In genomic region chr9:95024097-95024671, GRCh38 we compare ENCODE assay signal across 8 cellular contexts.
A peak's percentile ranks its signal among the peaks of the same experiment; 100 is the strongest.
DNase-seq lines count a peak whose midpoint lies in the region; ATAC-seq and TF ChIP-seq lines count a peak whose summit lies in the region.

No MANE protein-coding gene starts in this region.

- peaks cover 87% of the 10 kb centered on the region for H3K4me1 Mint-ChIP-seq in osteocyte (ENCODE audit: unreplicated experiment)
- H3K4me1 Mint-ChIP-seq in naive thymus-derived CD8-positive, alpha-beta T cell: no peaks in the 10 kb centered on the region

- H3K4me3 Mint-ChIP-seq in osteocyte (ENCODE audit: unreplicated experiment): peak overlapping the region; percentile 38
- no peak overlapping the region for H3K4me3 Mint-ChIP-seq in naive thymus-derived CD8-positive, alpha-beta T cell

- DNase-seq in AG04450 (ENCODE audit: low read depth, low spot score) (no peak), SJSA1 (ENCODE audit: low read depth in 1 of 2, low spot score in 2 of 2) (no peak), heart left ventricle (peak in 4 of 5 donors; percentile 48 to 74 (median 56)), osteocyte (ENCODE audit: extremely low spot score, unreplicated experiment) (no peak), mucosa of gallbladder (ENCODE audit: low spot score) (no peak), COLO668 (lab: John Stamatoyannopoulos, UW; ENCODE audit: unreplicated experiment) (no peak)
- no peak for DNase-seq in naive thymus-derived CD8-positive, alpha-beta T cell
- DNase-seq in activated effector memory CD4-positive, alpha-beta T cell treated with anti-CD3 and anti-CD28 coated beads, Interleukin-2, amount 50 U/mL, for 16 hours: no peak

- no peaks in the 10 kb centered on the region for H3K27me3 Mint-ChIP-seq in osteocyte (ENCODE audit: unreplicated experiment)
- H3K27me3 Mint-ChIP-seq in naive thymus-derived CD8-positive, alpha-beta T cell: no peaks in the 10 kb centered on the region

- TF ChIP-seq POLR2A in heart left ventricle (IDR thresholded peaks at IDR 0.05): no peak

- no peaks in the 10 kb centered on the region for H3K9me3 Mint-ChIP-seq in osteocyte (ENCODE audit: unreplicated experiment)
- H3K9me3 Mint-ChIP-seq in naive thymus-derived CD8-positive, alpha-beta T cell: no peaks in the 10 kb centered on the region

- peaks cover 55% of the 10 kb centered on the region for H3K36me3 Mint-ChIP-seq in osteocyte (ENCODE audit: unreplicated experiment)
- H3K36me3 Mint-ChIP-seq in naive thymus-derived CD8-positive, alpha-beta T cell: peaks cover 3 to 23% (median 12%) of the 10 kb centered on the region in 3 donors

- POLR2A ChIA-PET in AG04450 (lab: Yijun Ruan, JAX): interaction anchor here (1.3 kb wide), 1 partner anchor 33 kb away, joined by 4 read pairs; no protein-coding TSS in a partner anchor
- POLR2A ChIA-PET in naive thymus-derived CD8-positive, alpha-beta T cell (lab: Charles Lee): no interaction called here

- H3K9me3 ChIP-seq in AG04450 (ENCODE audit: control insufficient read depth, insufficient read depth, low read length) (no peaks in the 10 kb centered on the region), SJSA1 (replicated peaks) (no peaks in the 10 kb centered on the region), heart left ventricle (no peaks in the 10 kb centered on the region)

- CTCF ChIA-PET in AG04450 (lab: Charles Lee): interaction anchor here (0.6 to 2.2 kb wide), 5 partner anchors 104 to 354 kb away, joined by 4 to 12 read pairs (median 5); no protein-coding TSS in a partner anchor

- intact Hi-C loops in heart left ventricle (cut with DNase I): loop anchor here in 1 of 10 donors (5.0 kb wide), 1 partner anchor 242 kb away; no protein-coding TSS in a partner anchor

- peaks cover 61% of the 10 kb centered on the region for H3K36me3 ChIP-seq in SJSA1
- H3K36me3 ChIP-seq in heart left ventricle: peaks cover 0 to 80% (median 35%) of the 10 kb centered on the region in 9 donors

- peaks cover 55% of the 10 kb centered on the region for H3K4me1 ChIP-seq in SJSA1 (replicated peaks)
- peaks cover 19 to 100% (median 94%) of the 10 kb centered on the region in 12 donors for H3K4me1 ChIP-seq in heart left ventricle

- peak; percentile 52 to 72 (median 54) for ATAC-seq in heart left ventricle
- ATAC-seq in naive thymus-derived CD8-positive, alpha-beta T cell: no peak

- 13 to 26% (median 19%) methylated on average over 12 of the region's 12 CpGs for WGBS in heart left ventricle, 4 donors

- TF ChIP-seq CTCF in AG04450 (IDR thresholded peaks at IDR 0.05; ENCODE audit: low read depth, low read length) (no peak), heart left ventricle (IDR thresholded peaks at IDR 0.05) (peak in 2 of 12 donors; percentile 22 to 34), osteocyte (IDR thresholded peaks at IDR 0.05) (peak; percentile 6)

- peak overlapping the region; percentile 12 for H3K27ac ChIP-seq in AG04450 (ENCODE audit: low read depth, low read length)
- H3K27ac ChIP-seq in SJSA1: peak overlapping the region; percentile 62
- H3K27ac ChIP-seq in heart left ventricle: peak overlapping the region; percentile 2 to 99 (median 78)

- peak overlapping the region; percentile 88 for H3K27ac Mint-ChIP-seq in osteocyte (ENCODE audit: unreplicated experiment)
- H3K27ac Mint-ChIP-seq in naive thymus-derived CD8-positive, alpha-beta T cell: no peak overlapping the region

- H3K27me3 ChIP-seq in AG04450 (ENCODE audit: control insufficient read depth, insufficient read depth, low read length) (no peaks in the 10 kb centered on the region), SJSA1 (replicated peaks) (no peaks in the 10 kb centered on the region), heart left ventricle (no peaks in the 10 kb centered on the region)

- H3K4me3 ChIP-seq in AG04450 (ENCODE audit: low read depth, low read length) (no peak overlapping the region), SJSA1 (no peak overlapping the region), heart left ventricle (peak overlapping the region in 5 of 12 donors; percentile 0 to 34 (median 11))

Comparison
In these comparisons a context has a peak if more than half of its experiments do, and no peak if none do; other contexts are left out.
1. DNase-seq: peak in heart left ventricle (4 of 5); none in AG04450 (single experiment), SJSA1 (0 of 2), osteocyte (single experiment), mucosa of gallbladder (single experiment), COLO668 (single experiment), naive thymus-derived CD8-positive, alpha-beta T cell (0 of 10) and activated effector memory CD4-positive, alpha-beta T cell treated with anti-CD3 and anti-CD28 coated beads, Interleukin-2, amount 50 U/mL, for 16 hours (single experiment).
2. H3K27ac ChIP-seq: peak in every context shown above with its lines; median percentile 78 in heart left ventricle; 62 in SJSA1; 12 in AG04450.
3. ATAC-seq: peak in heart left ventricle (4 of 4); none in naive thymus-derived CD8-positive, alpha-beta T cell (0 of 2).